ENCODE assay signal across 27 cellular contexts in genomic region chrX:63884821-63885790, GRCh38.
"Had no signal": no experiment of that assay in that cellular context is flagged by ENCODE, and none has a peak within 500 bp of the region (broad histone marks: within the 10 kb centered on the region; RNA-seq: fewer than 3 reads in every experiment).

No MANE protein-coding gene starts in this region.

- FAIRE-seq: endometrium, endothelial cell of umbilical vein, frontal cortex had no signal

- H3K27ac ChIP-seq: colonic mucosa, coronary artery, dorsolateral prefrontal cortex, epithelial cell of prostate, esophagus muscularis mucosa, esophagus squamous epithelium, foreskin keratinocyte, gastrocnemius medialis, gastroesophageal sphincter, heart left ventricle, heart right ventricle had no signal

- H3K36me3 ChIP-seq: colonic mucosa, esophagus muscularis mucosa, esophagus squamous epithelium, gastrocnemius medialis, gastroesophageal sphincter, heart left ventricle, heart right ventricle had no signal

- H3K4me3 ChIP-seq: colonic mucosa, coronary artery, dorsolateral prefrontal cortex, esophagus muscularis mucosa, esophagus squamous epithelium, gastrocnemius medialis, gastroesophageal sphincter, heart left ventricle, heart right ventricle had no signal

- H3K27me3 ChIP-seq: colonic mucosa, esophagus muscularis mucosa, esophagus squamous epithelium, foreskin keratinocyte, gastrocnemius medialis, gastroesophageal sphincter, heart left ventricle, heart right ventricle had no signal

- DNase-seq: colonic mucosa; cortex of kidney; dermis blood vessel endothelial cell; dorsolateral prefrontal cortex; effector CD4-positive, alpha-beta T cell; effector CD8-positive, alpha-beta T cell; effector memory CD4-positive, alpha-beta T cell; effector memory CD8-positive, alpha-beta T cell; endodermal cell; erythroblast; esophagus squamous epithelium; foreskin fibroblast; foreskin keratinocyte; foreskin melanocyte; gastrocnemius medialis; glutamatergic neuron; head of caudate nucleus; heart left ventricle; heart right ventricle had no signal

- H3K9me3 ChIP-seq: colonic mucosa had no signal

- ATAC-seq: effector memory CD8-positive, alpha-beta T cell; esophagus mucosa; foreskin keratinocyte; gastrocnemius medialis; gastroesophageal sphincter; heart right ventricle had no signal

- H3K4me1 ChIP-seq: colonic mucosa, esophagus muscularis mucosa, esophagus squamous epithelium, foreskin keratinocyte, gastrocnemius medialis, gastroesophageal sphincter, heart left ventricle, heart right ventricle had no signal
